ENCODE assay signal across 10 cellular contexts in the genomic region with DNA sequence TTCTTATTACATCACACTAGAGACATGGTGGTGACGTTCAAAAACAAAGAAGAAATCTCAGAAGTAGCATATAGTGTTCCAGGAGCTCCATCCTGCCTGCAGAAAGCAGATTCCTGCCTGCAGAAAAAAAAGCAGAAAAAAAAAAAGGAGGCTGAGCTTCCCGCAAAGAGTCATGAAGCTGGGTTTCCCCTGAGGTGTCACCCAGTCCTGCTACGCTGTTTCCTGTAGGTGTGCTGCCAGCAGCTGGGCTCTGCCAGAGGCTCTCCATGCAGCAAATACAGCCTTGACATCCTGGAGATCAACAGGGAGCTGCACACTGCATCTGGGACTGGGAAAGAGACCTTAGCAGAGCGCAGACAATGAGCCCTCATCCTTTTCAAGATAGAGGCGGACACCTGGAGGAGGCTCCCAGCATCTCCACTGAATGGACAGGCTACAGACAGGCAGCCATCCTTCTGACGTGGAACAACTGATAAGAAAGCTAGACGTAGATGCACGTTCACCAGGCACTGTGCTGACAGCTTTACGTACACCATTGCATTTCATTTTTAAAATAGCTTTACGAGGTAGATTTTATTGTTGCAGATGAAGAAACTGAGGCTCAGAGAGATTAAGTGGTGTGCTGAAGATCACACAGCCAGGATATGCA.
A peak's percentile ranks its signal among the peaks of the same experiment; 100 is the strongest.
DNase-seq lines count a peak whose midpoint lies in the region; ATAC-seq and TF ChIP-seq lines count a peak whose summit lies in the region.
"Had no signal": no experiment of that assay in that cellular context is flagged by ENCODE, and none has a peak within 500 bp of the region (broad histone marks: within the 10 kb centered on the region; RNA-seq: fewer than 3 reads in every experiment).

No MANE protein-coding gene starts in this region.

- no peak for TF ChIP-seq POLR2A in esophagus muscularis mucosa (IDR thresholded peaks at IDR 0.05; ENCODE audit: low read depth)

- peak; percentile 5 for DNase-seq in RWPE1 (ENCODE audit: low spot score)
- peak; percentile 23 for DNase-seq in activated T-cell treated with anti-CD3 and anti-CD28 coated beads for 4 hours
- DNase-seq in esophagus muscularis mucosa (ENCODE audit: extremely low spot score) = peak; percentile 89
- peak; percentile 55 to 57 for DNase-seq in stimulated activated CD4-positive, alpha-beta T cell treated with anti-CD3 and anti-CD28 coated beads, Interleukin-2, amount 100 ng/mL, for 24 hours
- no peak for DNase-seq in AG08395 (ENCODE audit: low spot score)
- no peak for DNase-seq in GOT3 (lab: John Stamatoyannopoulos, UW)
- DNase-seq: gastrocnemius medialis had no signal

- H3K27ac ChIP-seq in RWPE1 (no peak overlapping the region), esophagus muscularis mucosa (replicated peaks in 1 of 4) (no peak overlapping the region)
- H3K27ac ChIP-seq: prostate gland had no signal

- POLR2A ChIA-PET in RWPE1 (lab: Yijun Ruan, JAX; ENCODE audit: low non-redundant PET) = no interaction called here

- H3K27me3 ChIP-seq in esophagus muscularis mucosa = no peaks in the 10 kb centered on the region
- H3K27me3 ChIP-seq: gastrocnemius medialis had no signal

- intact Hi-C loops in esophagus muscularis mucosa (cut with DNase I) = no loop called here

- CTCF ChIA-PET in RWPE1 (lab: Yijun Ruan, JAX) = interaction anchor here (0.7 to 1.3 kb wide), 2 partner anchors 17 to 21 kb away, joined by 3 to 5 read pairs; no protein-coding TSS in a partner anchor

- H3K36me3 ChIP-seq in esophagus muscularis mucosa = no peaks in the 10 kb centered on the region
- H3K36me3 ChIP-seq: gastrocnemius medialis, prostate gland had no signal

- TF ChIP-seq CTCF in RWPE1 (conservative IDR thresholded peaks at IDR 0.05; ENCODE audit: low read depth) (no peak), esophagus muscularis mucosa (IDR thresholded peaks at IDR 0.05) (no peak)

- H3K4me3 ChIP-seq in esophagus muscularis mucosa = no peak overlapping the region
- H3K4me3 ChIP-seq: gastrocnemius medialis, prostate gland had no signal

- no peaks in the 10 kb centered on the region for H3K9me3 ChIP-seq in esophagus muscularis mucosa
- H3K9me3 ChIP-seq: gastrocnemius medialis, prostate gland had no signal

- no peak for TF ChIP-seq EP300 in esophagus muscularis mucosa (IDR thresholded peaks at IDR 0.05)

- ATAC-seq in GM18858 (IDR thresholded peaks at IDR 0.05; ENCODE audit: unreplicated experiment) = no peak
- no peak for ATAC-seq in GM18498 (IDR thresholded peaks at IDR 0.05; ENCODE audit: unreplicated experiment)
- ATAC-seq: gastrocnemius medialis had no signal

- peaks cover 5 to 17% (median 7%) of the 10 kb centered on the region in 4 donors for H3K4me1 ChIP-seq in esophagus muscularis mucosa
- H3K4me1 ChIP-seq: prostate gland had no signal

- WGBS in esophagus muscularis mucosa = 70% methylated on average over 10 of the region's 10 CpGs

Comparison
In these comparisons a context has a peak if more than half of its experiments do, and no peak if none do; other contexts are left out.
1. DNase-seq: peak in RWPE1 (single experiment), activated T-cell treated with anti-CD3 and anti-CD28 coated beads for 4 hours (single experiment), esophagus muscularis mucosa (single experiment) and stimulated activated CD4-positive, alpha-beta T cell treated with anti-CD3 and anti-CD28 coated beads, Interleukin-2, amount 100 ng/mL, for 24 hours (2 of 2); none in AG08395 (single experiment) and GOT3 (single experiment).